In genomic region chr16:83952940-83953795, GRCh38 we compare ENCODE assay signal across 8 cellular contexts. TPM values are rescaled to one million over a fixed set of nuclear protein-coding genes. Genes with fewer than 3 reads are reported as not detected.
DNase-seq lines count a peak whose midpoint lies in the region; ATAC-seq, FAIRE-seq and TF ChIP-seq lines count a peak whose summit lies in the region.

TSS of gene OSGIN1 (plus strand) at chr16:83953240. CDS start at chr16:83957672, 4,432 bp downstream.

- H4K8ac ChIP-seq in H1 (ENCODE audit: extremely low read depth, insufficient read depth, low read length) = peak within 1 kb of the TSS; percentile 54; the same call in 1 of the 2 replicates
- H4K8ac ChIP-seq in mesendoderm (ENCODE audit: low read depth, low read length) = no peak within 1 kb of the TSS

- H2BK15ac ChIP-seq in H1 (ENCODE audit: low read length) (no peak within 1 kb of the TSS), mesendoderm (replicated peaks; ENCODE audit: low read depth) (no peak within 1 kb of the TSS)

- H3K18ac ChIP-seq in H1 (ENCODE audit: extremely low read depth, low read length) = no peak within 1 kb of the TSS; the same call in 1 of the 2 replicates
- no peak within 1 kb of the TSS for H3K18ac ChIP-seq in mesendoderm (ENCODE audit: low read length)

- no peak for TF ChIP-seq RAD21 in H1 (IDR thresholded peaks at IDR 0.05 in 1 of 2, conservative IDR thresholded peaks at IDR 0.05 in 1 of 2; ENCODE audit: low read depth in 2 of 2, low read length in 2 of 2)

- H3K27me3 ChIP-seq in BE2C (peaks cover 12% of the 10 kb centered on the region), H1 (replicated peaks in 1 of 4; ENCODE audit: control insufficient read depth in 3 of 4, extremely low read depth in 1 of 4, insufficient read depth in 3 of 4, low read length in 3 of 4) (no peaks in the 10 kb centered on the region), mesendoderm (ENCODE audit: insufficient read depth, low read length, poor library complexity) (no peaks in the 10 kb centered on the region)

- H4K91ac ChIP-seq in H1 (replicated peaks; ENCODE audit: insufficient read length, low read length) = no peak within 1 kb of the TSS

- H3K4me3 ChIP-seq in BE2C (ENCODE audit: low read depth, low read length) (peak within 1 kb of the TSS; percentile 62), H1 (ENCODE audit: extremely low read depth in 1 of 4, insufficient read depth in 2 of 4, low read depth in 3 of 4, low read length in 4 of 4) (peak within 1 kb of the TSS; percentile 4 to 47 (median 14); a peak in 6 of 8 replicates), mesendoderm (ENCODE audit: low read length) (no peak within 1 kb of the TSS)

- H3K4me2 ChIP-seq in H1 (ENCODE audit: insufficient read depth in 1 of 2, low read depth in 2 of 2, low read length in 2 of 2) (peak within 1 kb of the TSS; percentile 47 to 54), mesendoderm (ENCODE audit: low read length) (peak within 1 kb of the TSS; percentile 44)

- H3K4me1 ChIP-seq in BE2C (no peaks in the 10 kb centered on the region), H1 (replicated peaks in 1 of 4; ENCODE audit: control insufficient read depth in 3 of 4, insufficient read depth in 4 of 4, low read length in 3 of 4) (peaks cover 2 to 7% (median 4%) of the 10 kb centered on the region in 4 experiments; a peak in 6 of 7 replicates), mesendoderm (ENCODE audit: control insufficient read depth, low read depth, low read length) (peaks cover 2% of the 10 kb centered on the region)

- H2AK5ac ChIP-seq in H1 (ENCODE audit: low read depth, low read length) (no peak within 1 kb of the TSS), mesendoderm (ENCODE audit: low read length) (no peak within 1 kb of the TSS)

- no peaks in the 10 kb centered on the region for H3K36me3 ChIP-seq in BE2C
- no peaks in the 10 kb centered on the region for H3K36me3 ChIP-seq in H1 (ENCODE audit: control insufficient read depth in 2 of 4, insufficient read depth in 4 of 4, low read length in 3 of 4)
- no peaks in the 10 kb centered on the region for H3K36me3 ChIP-seq in mesendoderm (ENCODE audit: control insufficient read depth, insufficient read depth, low read length)

- no peak within 1 kb of the TSS for H2BK20ac ChIP-seq in H1 (ENCODE audit: low read length)

- no peak within 1 kb of the TSS for H2AFZ ChIP-seq in H1 (ENCODE audit: low read length)

- no peak within 1 kb of the TSS for H2BK12ac ChIP-seq in H1 (ENCODE audit: low read depth, low read length)

- WGBS in H1 (ENCODE audit: extremely low coverage in 1 of 2, insufficient coverage in 1 of 2, insufficient read length in 1 of 2, insufficient replicate concordance in 2 of 2, low coverage in 1 of 2, low lambda C conversion rate in 2 of 2, missing lambda C conversion rate in 1 of 2), 2 experiments = 63% methylated on average over 28 of the region's 30 CpGs; no CpG with 5 or more reads in 1 of the 2 experiments
- no CpG with 5 or more reads among the region's 30 CpGs for WGBS in mesendoderm (ENCODE audit: extremely low coverage, insufficient coverage, low lambda C conversion rate)

- TF ChIP-seq EP300 in H1 (IDR thresholded peaks at IDR 0.05; ENCODE audit: borderline replicate concordance in 1 of 2, low read depth in 2 of 2, low read length in 2 of 2) = no peak

- H3K23ac ChIP-seq in H1 (ENCODE audit: insufficient read length) (no peak within 1 kb of the TSS), mesendoderm (ENCODE audit: low read length) (peak within 1 kb of the TSS; percentile 30)

- TF ChIP-seq CTCF in BE2C (IDR thresholded peaks at IDR 0.05; ENCODE audit: low read depth, low read length) = no peak
- no peak for TF ChIP-seq CTCF in H1 (IDR thresholded peaks at IDR 0.05; ENCODE audit: control extremely low read depth in 1 of 3, insufficient read depth in 1 of 3, low read depth in 1 of 3, low read length in 3 of 3)

- no peaks in the 10 kb centered on the region for H3K79me1 ChIP-seq in H1 (ENCODE audit: low read depth, low read length)
- H3K79me1 ChIP-seq in mesendoderm (ENCODE audit: low read length) = no peaks in the 10 kb centered on the region

- H3K27ac ChIP-seq in H1 (ENCODE audit: low read depth, low read length) = no peak within 1 kb of the TSS
- no peak within 1 kb of the TSS for H3K27ac ChIP-seq in mesendoderm (ENCODE audit: low read depth, low read length)

- H3K9ac ChIP-seq in H1 (replicated peaks in 1 of 4; ENCODE audit: extremely low read depth in 1 of 4, low read depth in 3 of 4, low read length in 3 of 4) = no peak within 1 kb of the TSS
- H3K9ac ChIP-seq in mesendoderm (ENCODE audit: low read length) = peak within 1 kb of the TSS; percentile 45

- H3K23me2 ChIP-seq in H1 (ENCODE audit: low read depth, low read length) = 0 out of 2 replicates have a peak, but pooled peaks cover 1% of the 10 kb centered on the region

- H4K20me1 ChIP-seq in H1 (replicated peaks in 1 of 2; ENCODE audit: control insufficient read depth in 1 of 2, insufficient read depth in 2 of 2, low read length in 2 of 2) = no peaks in the 10 kb centered on the region

- H4K5ac ChIP-seq in H1 (ENCODE audit: insufficient read length, low read depth, low read length) = no peak within 1 kb of the TSS
- no peak within 1 kb of the TSS for H4K5ac ChIP-seq in mesendoderm (ENCODE audit: low read length)

- H3K56ac ChIP-seq in H1 (replicated peaks; ENCODE audit: insufficient read length, low read depth, low read length) (no peak within 1 kb of the TSS), mesendoderm (ENCODE audit: low read length) (peak within 1 kb of the TSS; percentile 76)

- H3K14ac ChIP-seq in H1 (ENCODE audit: insufficient read length) = no peak within 1 kb of the TSS

- FAIRE-seq in GM19239 (lab: Jason Lieb, UNC) = no peak
- no peak for FAIRE-seq in H1 (lab: Jason Lieb, UNC)

- H3K4ac ChIP-seq in H1 (replicated peaks; ENCODE audit: insufficient read length, low read depth, low read length) (no peak within 1 kb of the TSS), mesendoderm (ENCODE audit: low read depth, low read length) (no peak within 1 kb of the TSS)

- no peaks in the 10 kb centered on the region for H3K79me2 ChIP-seq in H1 (ENCODE audit: control insufficient read depth in 1 of 2, insufficient read depth in 2 of 2, low read length in 2 of 2)
- no peaks in the 10 kb centered on the region for H3K79me2 ChIP-seq in mesendoderm (ENCODE audit: control insufficient read depth, insufficient read depth, low read length)

- H2BK5ac ChIP-seq in H1 (ENCODE audit: low read depth, low read length) (no peak within 1 kb of the TSS), mesendoderm (ENCODE audit: low read length) (no peak within 1 kb of the TSS)

- TF ChIP-seq POLR2A in H1 (IDR thresholded peaks at IDR 0.05; ENCODE audit: control extremely low read depth in 1 of 2, low read depth in 2 of 2, low read length in 2 of 2) = no peak

- POLR2A ChIA-PET in H1 (lab: Charles Lee; ENCODE audit: partially characterized antibody) = interaction anchor here (0.7 to 1.4 kb wide), 6 partner anchors 13 to 91 kb away, joined by 3 to 4 read pairs (median 3); no protein-coding TSS in a partner anchor

- peak; percentile 86 for ATAC-seq in HG03442 (IDR thresholded peaks at IDR 0.05; ENCODE audit: unreplicated experiment)

- DNase-seq in BE2C = peak; percentile 77
- peak; percentile 75 for DNase-seq in GM19239 (ENCODE audit: insufficient read length, low spot score)
- peak; percentile 38 for DNase-seq in NCI-H82 treated with DMSO at 0.1 percent for 48 hours (lab: John Stamatoyannopoulos, UW; ENCODE audit: unreplicated experiment)
- peak; percentile 1 to 21 for DNase-seq in activated CD8-positive, alpha-beta memory T cell treated with anti-CD3 and anti-CD28 coated beads for 1 hour (ENCODE audit: extremely low read depth in 1 of 2, low read depth in 1 of 2)
- DNase-seq in H1 (ENCODE audit: low read depth in 1 of 2, low spot score in 2 of 2) = peak in 1 of 2 experiments; percentile 72
- DNase-seq in mesendoderm = peak; percentile 72
- peak; percentile 32 for DNase-seq in stimulated activated CD8-positive, alpha-beta memory T cell treated with anti-CD3 and anti-CD28 coated beads, Interleukin-15, amount 100 ng/mL, for 1 hour (ENCODE audit: low read depth)

- CTCF ChIA-PET in H1 (lab: Charles Lee; ENCODE audit: partially characterized antibody) = interaction anchor here (0.6 to 16.0 kb wide), 23 partner anchors 9 to 243 kb away, joined by 3 to 366 read pairs (median 4); partner anchors contain the start of gene SLC38A8

- H3K9me3 ChIP-seq in BE2C (no peaks in the 10 kb centered on the region), H1 (ENCODE audit: insufficient read depth in 2 of 2, low read depth in 1 of 2, low read length in 1 of 2) (no peaks in the 10 kb centered on the region)

- no peak within 1 kb of the TSS for H2BK120ac ChIP-seq in H1 (replicated peaks; ENCODE audit: low read depth, low read length)
- H2BK120ac ChIP-seq in mesendoderm (ENCODE audit: low read depth, low read length) = no peak within 1 kb of the TSS

TF ChIP-seq in H1, 55 proteins besides CTCF, POLR2A, EP300 and RAD21:
- TF ChIP-seq KDM4A (IDR thresholded peaks at IDR 0.05; ENCODE audit: low read depth, low read length, severe bottlenecking) (peak; percentile 36), BRCA1 (IDR thresholded peaks at IDR 0.05; ENCODE audit: low read depth, low read length) (no peak), KDM5A (IDR thresholded peaks at IDR 0.05; ENCODE audit: low read length) (no peak), RBBP5 (IDR thresholded peaks at IDR 0.05; ENCODE audit: borderline replicate concordance, low read depth, low read length) (no peak), TEAD4 (IDR thresholded peaks at IDR 0.05; ENCODE audit: low read depth, low read length) (no peak)

RNA-seq across cellular contexts. Expression of gene OSGIN1, which starts in this region (rescaled TPM):
- not detected for polyA plus RNA-seq in BE2C (2012; ENCODE audit: insufficient read depth, insufficient read length, low read depth)
- 0.48 and 0.58 TPM in 2 replicates for total RNA-seq in H1 (2021; fragmentation: NEBNext Ultra II Directional; extraction: Animal tissue kit (Norgen Biotek cat#: 25700))
- polyA plus RNA-seq in H1 (2011; rRNA removed) = 0.76 and 1.5 TPM in 2 replicates
- 1.2 TPM for polyA plus RNA-seq in H1 (2011; cell fraction: cytosol; rRNA removed)
- polyA plus RNA-seq in H1 (2011; cell fraction: nucleus; rRNA removed) = 2.4 TPM
- polyA plus RNA-seq in H1 (2012, experiment 1 of 2) = 0.53 to 0.86 TPM (median 0.70 TPM) in 4 replicates
- 0.34 TPM for polyA plus RNA-seq in H1 (2012, experiment 2 of 2)
- polyA plus RNA-seq in H1 (2013, experiment 1 of 2) = 0.34 TPM
- polyA plus RNA-seq in H1 (2013, experiment 2 of 2) = 0.48 TPM
- polyA minus RNA-seq in H1 (2011; rRNA and poly(A)+ RNA removed) = 0.16 and 0.22 TPM in 2 replicates
- polyA minus RNA-seq in H1 (2011; cell fraction: cytosol; rRNA and poly(A)+ RNA removed) = 0.59 TPM
- polyA minus RNA-seq in H1 (2011; cell fraction: nucleus; rRNA and poly(A)+ RNA removed) = 2.5 TPM
- 0.25 TPM for polyA plus RNA-seq in mesendoderm (2013, experiment 1 of 2)
- polyA plus RNA-seq in mesendoderm (2013, experiment 2 of 2) = 0.18 TPM
